ENCODE assay signal across 1 cellular context in genomic region chr4:40240040-40240653, GRCh38.
TF ChIP-seq lines count a peak whose summit lies in the region.

No MANE protein-coding gene starts in this region.

TF ChIP-seq in WTC11, 78 proteins besides CTCF, POLR2A, EP300 and RAD21 (continued from another document):
- TF ChIP-seq AFF4 (CRISPR knock-in tag; IDR thresholded peaks at IDR 0.05; ENCODE audit: borderline replicate concordance) = no peak
- TF ChIP-seq ZBTB43 (CRISPR knock-in tag; IDR thresholded peaks at IDR 0.05) = no peak
- TF ChIP-seq ZNF416 (CRISPR knock-in tag; IDR thresholded peaks at IDR 0.05) = no peak
- no peak for TF ChIP-seq RORB (CRISPR knock-in tag; IDR thresholded peaks at IDR 0.05)
- no peak for TF ChIP-seq ATF1 (CRISPR knock-in tag; IDR thresholded peaks at IDR 0.05)
- no peak for TF ChIP-seq ETV6 (CRISPR knock-in tag; IDR thresholded peaks at IDR 0.05)
- no peak for TF ChIP-seq ERG (CRISPR knock-in tag; IDR thresholded peaks at IDR 0.05)
- TF ChIP-seq PRRX2 (CRISPR knock-in tag; IDR thresholded peaks at IDR 0.05) = no peak
- TF ChIP-seq KAT7 (CRISPR knock-in tag; IDR thresholded peaks at IDR 0.05; ENCODE audit: borderline replicate concordance) = no peak
- TF ChIP-seq FOXP4 (CRISPR knock-in tag; IDR thresholded peaks at IDR 0.05) = no peak
- TF ChIP-seq SMAD3 (CRISPR knock-in tag; IDR thresholded peaks at IDR 0.05; ENCODE audit: borderline replicate concordance) = no peak
